2 cellular contexts compared by ENCODE assay signal in the genomic region with DNA sequence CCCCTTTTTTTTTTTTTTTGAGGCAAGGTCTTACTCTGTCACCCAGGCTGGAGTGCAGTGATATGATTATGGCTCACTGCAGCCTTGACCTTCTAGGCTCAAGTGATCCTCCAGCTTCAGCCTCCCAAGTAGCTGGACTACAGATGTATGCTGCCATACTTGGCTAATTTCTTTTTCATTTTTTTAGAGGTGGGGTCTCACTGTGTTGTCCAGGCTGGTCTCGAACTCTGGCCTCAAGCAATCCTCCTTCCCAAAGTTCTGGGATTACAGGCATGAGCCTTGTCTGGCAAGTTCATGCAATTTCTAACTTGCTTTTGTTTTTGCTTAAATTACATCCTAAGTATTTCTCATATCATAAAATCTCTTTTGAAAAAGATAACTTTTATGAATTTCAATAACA.
TF ChIP-seq lines count a peak whose summit lies in the region.

No MANE protein-coding gene starts in this region.

TF ChIP-seq in IMR-90, 13 proteins besides CTCF, POLR2A, EP300 and RAD21:
- no peak for TF ChIP-seq CHD1 (IDR thresholded peaks at IDR 0.05; ENCODE audit: low read depth, low read length)
- no peak for TF ChIP-seq SMC3 (IDR thresholded peaks at IDR 0.05; ENCODE audit: low read depth, low read length)
- no peak for TF ChIP-seq ELK1 (IDR thresholded peaks at IDR 0.05; ENCODE audit: borderline replicate concordance, low read depth, low read length)
- no peak for TF ChIP-seq MXI1 (IDR thresholded peaks at IDR 0.05; ENCODE audit: borderline replicate concordance, low read depth, low read length)
- no peak for TF ChIP-seq NFE2L2 (IDR thresholded peaks at IDR 0.05; ENCODE audit: low read depth, low read length)
- no peak for TF ChIP-seq RFX5 (IDR thresholded peaks at IDR 0.05; ENCODE audit: low read depth, low read length)
- TF ChIP-seq USF2 (IDR thresholded peaks at IDR 0.05; ENCODE audit: low read depth, low read length), result no peak

TF ChIP-seq in WTC11, 78 proteins besides CTCF, POLR2A, EP300 and RAD21:
- TF ChIP-seq ZNF121 (CRISPR knock-in tag; IDR thresholded peaks at IDR 0.05), result peak; percentile 57; the same call in 1 of the 2 replicates
- no peak for TF ChIP-seq SP1 (CRISPR knock-in tag; conservative IDR thresholded peaks at IDR 0.05)
